In the genomic region with DNA sequence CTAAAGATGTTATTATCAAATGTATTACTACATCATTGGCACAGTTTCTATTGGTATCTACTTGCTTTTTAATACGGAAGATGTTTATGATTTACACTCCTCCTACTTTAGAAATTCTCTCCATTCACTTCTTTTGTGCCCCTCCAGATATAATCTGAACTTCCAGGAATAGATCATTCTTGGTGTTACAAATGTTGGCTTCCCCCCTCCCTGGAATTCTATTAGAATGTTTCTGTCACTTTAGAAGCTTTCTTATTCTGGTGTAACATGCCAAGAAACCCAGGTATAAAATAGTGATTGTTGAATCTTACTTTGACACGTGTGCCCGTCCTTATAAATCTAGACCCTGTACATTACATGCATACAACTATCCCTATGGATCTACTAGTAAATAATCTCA, we compare ENCODE assay signal across 8 cellular contexts. TPM values are rescaled to one million over a fixed set of nuclear protein-coding genes. Genes with fewer than 3 reads are reported as not detected.
DNase-seq lines count a peak whose midpoint lies in the region; ATAC-seq, FAIRE-seq and TF ChIP-seq lines count a peak whose summit lies in the region.

No MANE protein-coding gene starts in this region.

- H3K79me2 ChIP-seq in GM12878 (ENCODE audit: control insufficient read depth, insufficient read depth, low read length): peaks cover 37% of the 10 kb centered on the region

- H2BK5ac ChIP-seq in mesenchymal stem cell (ENCODE audit: low read depth, low read length, poor library complexity, severe bottlenecking): no peak overlapping the region

- H3K4me1 ChIP-seq in GM12878 (ENCODE audit: control insufficient read depth, insufficient read depth, low read length) (peaks cover 6% of the 10 kb centered on the region; the same call in 1 of the 2 replicates), mesenchymal stem cell (ENCODE audit: control insufficient read depth, insufficient read depth, low read depth, low read length) (no peaks in the 10 kb centered on the region)

- H3K4me3 ChIP-seq in GM12878 (peak overlapping the region; percentile 90), mesenchymal stem cell (ENCODE audit: insufficient read depth in 1 of 2, low read depth in 1 of 2, low read length in 2 of 2) (peak overlapping the region in 1 of 2 experiments; percentile 100)

- CTCF ChIA-PET in GM12878 (lab: Yijun Ruan, JAX): interaction anchor here (0.9 to 1.4 kb wide), 7 partner anchors 10 to 147 kb away, joined by 3 to 5 read pairs (median 3); no protein-coding TSS in a partner anchor

- H3K4ac ChIP-seq in mesenchymal stem cell (ENCODE audit: low read depth in 1 of 2, low read length in 2 of 2): no peak overlapping the region

- intact Hi-C loops in GM12878 (cut with micrococcal nuclease; ENCODE audit: unreplicated experiment): no loop called here

- H3K4me3 Mint-ChIP-seq in stimulated activated naive CD8-positive, alpha-beta T cell treated with anti-CD3 and anti-CD28 coated beads, Interleukin-15, Interleukin-2, amounts not matched to agents 100 ng/mL and 50 ng/mL, for 24 hours: peak overlapping the region; percentile 95

- TF ChIP-seq CTCF in GM12878 (IDR thresholded peaks at IDR 0.05 in 2 of 3, conservative IDR thresholded peaks at IDR 0.05 in 1 of 3; ENCODE audit: control insufficient read depth in 2 of 3, extremely low read depth in 1 of 3, insufficient read depth in 1 of 3, low read depth in 3 of 3, low read length in 3 of 3): no peak

- H3K4me2 ChIP-seq in GM12878 (ENCODE audit: control insufficient read depth, insufficient read depth) (peak overlapping the region; percentile 87), mesenchymal stem cell (ENCODE audit: low read length, poor library complexity, severe bottlenecking) (peak overlapping the region; percentile 97)

- H3K9me3 ChIP-seq in GM12878 (replicated peaks; ENCODE audit: control insufficient read depth, insufficient read depth, low read length) (no peaks in the 10 kb centered on the region), mesenchymal stem cell (ENCODE audit: control insufficient read depth, low read length) (no peaks in the 10 kb centered on the region)

- H3K27me3 Mint-ChIP-seq in stimulated activated naive CD8-positive, alpha-beta T cell treated with anti-CD3 and anti-CD28 coated beads, Interleukin-15, Interleukin-2, amounts not matched to agents 100 ng/mL and 50 ng/mL, for 24 hours: no peaks in the 10 kb centered on the region

- H2BK15ac ChIP-seq in mesenchymal stem cell (ENCODE audit: low read depth, poor library complexity, severe bottlenecking): no peak overlapping the region

- WGBS in GM12878 (ENCODE audit: insufficient coverage, insufficient replicate concordance, low lambda C conversion rate, missing lambda C conversion rate): 33% methylated on average over 3 of the region's 3 CpGs
- WGBS in mesenchymal stem cell: 25% methylated on average over 3 of the region's 3 CpGs

- no peaks in the 10 kb centered on the region; a peak in 1 of 4 replicates for H3K36me3 ChIP-seq in GM12878 (ENCODE audit: control insufficient read depth in 2 of 2, insufficient read depth in 2 of 2, low read length in 1 of 2)
- H3K36me3 ChIP-seq in mesenchymal stem cell (ENCODE audit: control insufficient read depth in 1 of 2, insufficient read depth in 2 of 2, low read depth in 1 of 2, low read length in 2 of 2): peaks cover 0 to 4% of the 10 kb centered on the region in 2 experiments

- SMC1A ChIA-PET in GM12878 (lab: Charles Lee; ENCODE audit: uncharacterized antibody, unreplicated experiment): interaction anchor here (0.9 to 1.0 kb wide), 3 partner anchors 13 to 179 kb away, joined by 4 read pairs; a partner anchor contains a TSS

- TF ChIP-seq RAD21 in GM12878 (IDR thresholded peaks at IDR 0.05; ENCODE audit: insufficient read depth, low read depth, low read length): no peak

- POLR2A ChIA-PET in GM12878 (lab: Charles Lee): interaction anchor here (0.6 to 1.7 kb wide), 3 partner anchors 15 to 217 kb away, joined by 4 to 7 read pairs (median 6); no protein-coding TSS in a partner anchor

- H3K36me3 Mint-ChIP-seq in stimulated activated naive CD8-positive, alpha-beta T cell treated with anti-CD3 and anti-CD28 coated beads, Interleukin-15, Interleukin-2, amounts not matched to agents 100 ng/mL and 50 ng/mL, for 24 hours (ENCODE audit: low read depth): peaks cover 10% of the 10 kb centered on the region

- H4K20me1 ChIP-seq in GM12878 (ENCODE audit: control insufficient read depth, insufficient read depth): no peaks in the 10 kb centered on the region; the same call in 1 of the 2 replicates

- in situ Hi-C loops in GM12878 (cut with MboI): no loop called here

- no peak overlapping the region for H2BK12ac ChIP-seq in mesenchymal stem cell (ENCODE audit: low read length in 2 of 2)

- peak overlapping the region; percentile 82 for H3K27ac Mint-ChIP-seq in stimulated activated naive CD8-positive, alpha-beta T cell treated with anti-CD3 and anti-CD28 coated beads, Interleukin-15, Interleukin-2, amounts not matched to agents 100 ng/mL and 50 ng/mL, for 24 hours

- peak overlapping the region; percentile 99 for H2AFZ ChIP-seq in GM12878 (ENCODE audit: control insufficient read depth, low read depth, low read length)
- no peak overlapping the region for H2AFZ ChIP-seq in mesenchymal stem cell (ENCODE audit: low read depth, low read length)

- no peaks in the 10 kb centered on the region for H3K27me3 ChIP-seq in GM12878 (replicated peaks in 1 of 2; ENCODE audit: control insufficient read depth in 2 of 2, insufficient read depth in 2 of 2, low read length in 1 of 2)
- H3K27me3 ChIP-seq in mesenchymal stem cell (ENCODE audit: control insufficient read depth in 1 of 2, insufficient read depth in 1 of 2, low read length in 2 of 2): no peaks in the 10 kb centered on the region

- no peak overlapping the region for H2BK120ac ChIP-seq in mesenchymal stem cell (ENCODE audit: low read depth, low read length)

- H3K23ac ChIP-seq in mesenchymal stem cell (ENCODE audit: low read length in 2 of 2): no peak overlapping the region

- TF ChIP-seq POLR2A in GM12878 (IDR thresholded peaks at IDR 0.05; ENCODE audit: low read depth, low read length) (no peak), GM18505 (IDR thresholded peaks at IDR 0.05; ENCODE audit: borderline replicate concordance, extremely low read depth, insufficient read depth, insufficient read length) (no peak)

- RAD21 ChIA-PET in GM12878 (lab: Charles Lee; ENCODE audit: unreplicated experiment): interaction anchor here (1.1 to 1.9 kb wide), 3 partner anchors 13 to 175 kb away, joined by 3 to 8 read pairs (median 3); a partner anchor contains a TSS

- no peak for ATAC-seq in stimulated activated naive CD8-positive, alpha-beta T cell treated with anti-CD3 and anti-CD28 coated beads, Interleukin-15, Interleukin-2, amounts not matched to agents 100 U/mL and 50 U/mL, for 24 hours
- ATAC-seq in GM12878: no peak
- no peak for ATAC-seq in GM21515 (IDR thresholded peaks at IDR 0.05; ENCODE audit: unreplicated experiment)
- ATAC-seq in HG03469 (IDR thresholded peaks at IDR 0.05; ENCODE audit: unreplicated experiment): no peak
- no peak for ATAC-seq in HG02623 (IDR thresholded peaks at IDR 0.05; ENCODE audit: unreplicated experiment)
- ATAC-seq in GM18505 (IDR thresholded peaks at IDR 0.05; ENCODE audit: unreplicated experiment): no peak

- FAIRE-seq in GM12878 (lab: Jason Lieb, UNC): no peak

- no peak overlapping the region for H2AK5ac ChIP-seq in mesenchymal stem cell (ENCODE audit: low read length, severe bottlenecking)

- H4K91ac ChIP-seq in mesenchymal stem cell (ENCODE audit: low read length): no peak overlapping the region

- H4K8ac ChIP-seq in mesenchymal stem cell (ENCODE audit: low read length): no peak overlapping the region

- H3K4me1 Mint-ChIP-seq in stimulated activated naive CD8-positive, alpha-beta T cell treated with anti-CD3 and anti-CD28 coated beads, Interleukin-15, Interleukin-2, amounts not matched to agents 100 ng/mL and 50 ng/mL, for 24 hours (ENCODE audit: low read depth): peaks cover 33% of the 10 kb centered on the region

- H3K9ac ChIP-seq in GM12878 (ENCODE audit: control insufficient read depth, insufficient read depth, low read length) (peak overlapping the region; percentile 77), mesenchymal stem cell (ENCODE audit: low read length) (peak overlapping the region; percentile 99)

- H3K79me1 ChIP-seq in mesenchymal stem cell (replicated peaks; ENCODE audit: low read length, poor library complexity, severe bottlenecking): peaks cover 9% of the 10 kb centered on the region

- BruUV-seq in GM12878 (replicated peaks; lab: Mats Ljungman, UMichigan): TSS peak; percentile 86

- H3K18ac ChIP-seq in mesenchymal stem cell (ENCODE audit: low read depth in 1 of 2, low read length in 2 of 2): no peak overlapping the region

- H3K9me3 Mint-ChIP-seq in stimulated activated naive CD8-positive, alpha-beta T cell treated with anti-CD3 and anti-CD28 coated beads, Interleukin-15, Interleukin-2, amounts not matched to agents 100 ng/mL and 50 ng/mL, for 24 hours: no peaks in the 10 kb centered on the region

- no peak overlapping the region for H3K14ac ChIP-seq in mesenchymal stem cell (ENCODE audit: low read length in 2 of 2)

- H3K27ac ChIP-seq in GM12878 (ENCODE audit: control insufficient read depth, insufficient read depth): peak overlapping the region; percentile 63; the same call in 1 of the 2 replicates
- no peak overlapping the region for H3K27ac ChIP-seq in mesenchymal stem cell (ENCODE audit: low read length, poor library complexity, severe bottlenecking)

- no peak for DNase-seq in stimulated activated naive CD8-positive, alpha-beta T cell treated with anti-CD3 and anti-CD28 coated beads, Interleukin-15, Interleukin-2, amounts not matched to agents 100 U/mL and 50 U/mL, for 24 hours
- no peak for DNase-seq in GM12878 (ENCODE audit: low read depth, low spot score)
- no peak for DNase-seq in mesenchymal stem cell

- TF ChIP-seq EP300 in GM12878 (IDR thresholded peaks at IDR 0.05; ENCODE audit: borderline replicate concordance in 1 of 2, control insufficient read depth in 1 of 2, low read depth in 2 of 2, low read length in 2 of 2): no peak

RNA-seq across cellular contexts. Expression of a gene that starts 1.2 kb away (rescaled TPM):
- total RNA-seq in GM12878 (2013; cell fraction: nucleolus; rRNA removed): 38.1 and 38.2 TPM in 2 replicates
- total RNA-seq in GM12878 (2014; rRNA removed): 14.6 and 17.5 TPM in 2 replicates
- total RNA-seq in GM12878 (2014; rRNA removed; fragmentation: Illumina TruSeq; extraction: Trizol): 19.4 and 20.4 TPM in 2 replicates
- 22.7 and 25.7 TPM in 2 replicates for total RNA-seq in GM12878 (2021)
- polyA plus RNA-seq in GM12878 (2011; ENCODE audit: low read depth): 10.3 TPM
- polyA plus RNA-seq in GM12878 (2011; rRNA removed): 17.0 and 18.1 TPM in 2 replicates
- 12.8 and 14.7 TPM in 2 replicates for polyA plus RNA-seq in GM12878 (2011; cell fraction: cytosol; rRNA removed)
- polyA plus RNA-seq in GM12878 (2011; cell fraction: nucleus; rRNA removed): 15.5 and 18.0 TPM in 2 replicates
- polyA plus RNA-seq in GM12878 (2012): 10.9 and 14.6 TPM in 2 replicates
- 18.7 and 19.1 TPM in 2 replicates for polyA plus RNA-seq in GM12878 (2014; fragmentation: Illumina TruSeq; extraction: Trizol)
- polyA plus RNA-seq in GM12878 (2014; fragmentation: Nextera tagmentation; extraction: Ambion mirVana): 10 to 100 TPM in 1 of 2 experiments, 1 to 10 TPM in 1; 9.1 to 13.7 TPM
- 16.6 and 17.8 TPM in 2 replicates for polyA plus RNA-seq in GM12878 (2014; rRNA removed)
- 10 to 100 TPM; 24.0 to 25.9 TPM for polyA plus RNA-seq in GM12878 (2016; fragmentation: Nextera tagmentation; extraction: Ambion mirVana)
- 28.9 and 31.2 TPM in 2 replicates for polyA minus RNA-seq in GM12878 (2011; rRNA and poly(A)+ RNA removed)
- polyA minus RNA-seq in GM12878 (2011; cell fraction: cytosol; rRNA and poly(A)+ RNA removed): 9.2 and 11.7 TPM in 2 replicates
- 17.2 and 28.2 TPM in 2 replicates for polyA minus RNA-seq in GM12878 (2011; cell fraction: nucleus; rRNA and poly(A)+ RNA removed)
- polyA plus RNA-seq in mesenchymal stem cell (2013, experiment 1 of 2): 12.6 TPM
- 12.4 TPM for polyA plus RNA-seq in mesenchymal stem cell (2013, experiment 2 of 2)

RNA-seq across cellular contexts. Expression of a gene that starts 51.7 kb away (rescaled TPM):
- 199 and 205 TPM in 2 replicates for total RNA-seq in GM12878 (2013; cell fraction: nucleolus; rRNA removed)
- total RNA-seq in GM12878 (2014; rRNA removed) (338 and 346 TPM in 2 replicates), GM12878 (2014; rRNA removed; fragmentation: Illumina TruSeq; extraction: Trizol) (262 and 271 TPM in 2 replicates), GM12878 (2021) (590 and 599 TPM in 2 replicates)
- 318 TPM for polyA plus RNA-seq in GM12878 (2011; ENCODE audit: low read depth)
- polyA plus RNA-seq in GM12878 (2011; rRNA removed) (679 and 903 TPM in 2 replicates), GM12878 (2014; fragmentation: Illumina TruSeq; extraction: Trizol) (1,054 and 1,264 TPM in 2 replicates), GM12878 (2014; fragmentation: Nextera tagmentation; extraction: Ambion mirVana) (100 to 1,000 TPM; 555 to 817 TPM), GM12878 (2014; rRNA removed) (439 and 489 TPM in 2 replicates), GM12878 (2016; fragmentation: Nextera tagmentation; extraction: Ambion mirVana) (1,000 to 10,000 TPM; 1,313 to 1,315 TPM)
- polyA plus RNA-seq in GM12878 (2011; cell fraction: cytosol; rRNA removed): 242 and 272 TPM in 2 replicates
- polyA plus RNA-seq in GM12878 (2011; cell fraction: nucleus; rRNA removed): 184 and 273 TPM in 2 replicates
- polyA plus RNA-seq in GM12878 (2012): 360 and 494 TPM in 2 replicates
- 367 and 534 TPM in 2 replicates for polyA minus RNA-seq in GM12878 (2011; rRNA and poly(A)+ RNA removed)
- polyA minus RNA-seq in GM12878 (2011; cell fraction: cytosol; rRNA and poly(A)+ RNA removed): 406 and 527 TPM in 2 replicates
- 126 and 179 TPM in 2 replicates for polyA minus RNA-seq in GM12878 (2011; cell fraction: nucleus; rRNA and poly(A)+ RNA removed)
- 430 TPM for polyA plus RNA-seq in mesenchymal stem cell (2013, experiment 1 of 2)
- 432 TPM for polyA plus RNA-seq in mesenchymal stem cell (2013, experiment 2 of 2)
